In genomic region chr7:121187222-121187621, GRCh38 we compare ENCODE assay signal across 11 cellular contexts.
DNase-seq lines count a peak whose midpoint lies in the region; ATAC-seq and TF ChIP-seq lines count a peak whose summit lies in the region.
"Had no signal": no experiment of that assay in that cellular context is flagged by ENCODE, and none has a peak within 500 bp of the region (broad histone marks: within the 10 kb centered on the region; RNA-seq: fewer than 3 reads in every experiment).

No MANE protein-coding gene starts in this region.

- H3K36me3 ChIP-seq in KMS-11 (ENCODE audit: insufficient read depth) = no peaks in the 10 kb centered on the region

- no peaks in the 10 kb centered on the region for H3K36me3 Mint-ChIP-seq in H9 (ENCODE audit: insufficient read depth in 1 of 3, low read depth in 3 of 3)
- no peaks in the 10 kb centered on the region for H3K36me3 Mint-ChIP-seq in activated naive CD8-positive, alpha-beta T cell treated with anti-CD3 and anti-CD28 coated beads, Interleukin-2, amount 50 U/mL, for 24 hours (ENCODE audit: low read depth)

- ATAC-seq in GM18505 (IDR thresholded peaks at IDR 0.05; ENCODE audit: unreplicated experiment) (peak; percentile 86), GM21367 (IDR thresholded peaks at IDR 0.05; ENCODE audit: unreplicated experiment) (peak; percentile 94), HG02973 (IDR thresholded peaks at IDR 0.05; ENCODE audit: unreplicated experiment) (peak; percentile 95)
- no peak for ATAC-seq in activated naive CD8-positive, alpha-beta T cell treated with anti-CD3 and anti-CD28 coated beads, Interleukin-2, amount 50 U/mL, for 24 hours

- no peaks in the 10 kb centered on the region for H4K20me1 ChIP-seq in KMS-11 (ENCODE audit: insufficient read depth)
- no peaks in the 10 kb centered on the region for H4K20me1 ChIP-seq in H9 (ENCODE audit: control insufficient read depth, insufficient read depth, insufficient read length)

- no peak overlapping the region for H3K18ac ChIP-seq in H9 (ENCODE audit: insufficient read length, low read depth, low read length)

- peak overlapping the region; percentile 35 for H3K27ac ChIP-seq in KMS-11
- no peak overlapping the region for H3K27ac ChIP-seq in H9 (ENCODE audit: insufficient read length, low read depth, low read length)
- H3K27ac ChIP-seq: HL-60 had no signal

- H3K27ac Mint-ChIP-seq in H9 = no peak overlapping the region
- H3K27ac Mint-ChIP-seq in activated naive CD8-positive, alpha-beta T cell treated with anti-CD3 and anti-CD28 coated beads, Interleukin-2, amount 50 U/mL, for 24 hours = no peak overlapping the region

- H3K14ac ChIP-seq in H9 (ENCODE audit: insufficient read depth, low read length) = no peak overlapping the region

- H2BK20ac ChIP-seq in H9 (ENCODE audit: low read depth, low read length, poor library complexity, severe bottlenecking) = no peak overlapping the region

- H4K8ac ChIP-seq in H9 (replicated peaks; ENCODE audit: insufficient read length, low read depth, low read length) = no peak overlapping the region

- H4K91ac ChIP-seq in H9 (ENCODE audit: insufficient read length, low read depth, low read length) = no peak overlapping the region

- no peak overlapping the region for H3K56ac ChIP-seq in H9 (ENCODE audit: insufficient read length, low read depth, low read length)

- H2BK120ac ChIP-seq in H9 (ENCODE audit: low read depth, low read length, poor library complexity, severe bottlenecking) = no peak overlapping the region

- no peak overlapping the region for H3K4ac ChIP-seq in H9 (ENCODE audit: low read depth, low read length)

- H3T11ph ChIP-seq in H9 (ENCODE audit: low read length) = no peak overlapping the region

- no peak for TF ChIP-seq CTCF in KMS-11 (conservative IDR thresholded peaks at IDR 0.05; ENCODE audit: low read depth, low read length)
- no peak for TF ChIP-seq CTCF in H9 (conservative IDR thresholded peaks at IDR 0.05)

- H3K9ac ChIP-seq in KMS-11 (no peak overlapping the region; the same call in 1 of the 2 replicates), H9 (ENCODE audit: extremely low read depth, insufficient read length, low read length) (no peak overlapping the region)

- no peak overlapping the region for H3K23ac ChIP-seq in H9 (ENCODE audit: insufficient read length, low read depth, low read length)

- H3K9me3 Mint-ChIP-seq in H9 = no peaks in the 10 kb centered on the region
- peaks cover 4% of the 10 kb centered on the region for H3K9me3 Mint-ChIP-seq in activated naive CD8-positive, alpha-beta T cell treated with anti-CD3 and anti-CD28 coated beads, Interleukin-2, amount 50 U/mL, for 24 hours

- DNase-seq in UCSD-AML1 (lab: John Stamatoyannopoulos, UW; ENCODE audit: unreplicated experiment) = no peak
- DNase-seq in H9 = no peak
- DNase-seq in NCI-H748 (lab: John Stamatoyannopoulos, UW; ENCODE audit: unreplicated experiment) = no peak
- DNase-seq in activated naive CD8-positive, alpha-beta T cell treated with anti-CD3 and anti-CD28 coated beads, Interleukin-2, amount 50 U/mL, for 24 hours = no peak
- DNase-seq: central memory CD4-positive, alpha-beta T cell; NCI-H146 had no signal

- no peaks in the 10 kb centered on the region for H3K9me3 ChIP-seq in H9 (ENCODE audit: control insufficient read depth, low read depth, low read length)

- no peak overlapping the region for H2BK12ac ChIP-seq in H9 (ENCODE audit: insufficient read length, low read depth, low read length)

- no peaks in the 10 kb centered on the region for H3K79me1 ChIP-seq in H9 (ENCODE audit: insufficient read depth, low read depth, low read length, poor library complexity, severe bottlenecking)

- H2AK5ac ChIP-seq in H9 (ENCODE audit: insufficient read length, low read length) = no peak overlapping the region

- H2BK15ac ChIP-seq in H9 (ENCODE audit: low read depth, low read length) = no peak overlapping the region

- H3K4me3 Mint-ChIP-seq in H9 = no peak overlapping the region
- H3K4me3 Mint-ChIP-seq in activated naive CD8-positive, alpha-beta T cell treated with anti-CD3 and anti-CD28 coated beads, Interleukin-2, amount 50 U/mL, for 24 hours = no peak overlapping the region

- no peak overlapping the region for H3K4me3 ChIP-seq in KMS-11 (IDR thresholded peaks at IDR 0.05; ENCODE audit: insufficient read depth, low read depth, low read length)

- H3K79me2 ChIP-seq in KMS-11 (ENCODE audit: insufficient read depth, low read depth) = no peaks in the 10 kb centered on the region
- H3K79me2 ChIP-seq in H9 (ENCODE audit: insufficient read depth, low read length) = no peaks in the 10 kb centered on the region

- no peaks in the 10 kb centered on the region for H3K23me2 ChIP-seq in H9 (ENCODE audit: insufficient read length, low read depth, low read length, poor library complexity, severe bottlenecking)

- no peaks in the 10 kb centered on the region for H3K4me1 Mint-ChIP-seq in H9
- peaks cover 2% of the 10 kb centered on the region for H3K4me1 Mint-ChIP-seq in activated naive CD8-positive, alpha-beta T cell treated with anti-CD3 and anti-CD28 coated beads, Interleukin-2, amount 50 U/mL, for 24 hours

- no CpG with 5 or more reads among the region's 3 CpGs for WGBS in H9 (ENCODE audit: extremely low coverage, insufficient read length, low lambda C conversion rate)

- no peak overlapping the region for H4K5ac ChIP-seq in H9 (ENCODE audit: insufficient read length, low read depth, low read length)

- peak overlapping the region; percentile 6 for H2AFZ ChIP-seq in KMS-11 (ENCODE audit: low read depth)
- no peak overlapping the region for H2AFZ ChIP-seq in H9 (ENCODE audit: low read length)

- H3K4me2 ChIP-seq in KMS-11 (peak overlapping the region; percentile 77), H9 (ENCODE audit: insufficient read depth, insufficient read length, low read length) (no peak overlapping the region)

- no peaks in the 10 kb centered on the region for H3K27me3 Mint-ChIP-seq in H9 (ENCODE audit: low read depth)
- H3K27me3 Mint-ChIP-seq in activated naive CD8-positive, alpha-beta T cell treated with anti-CD3 and anti-CD28 coated beads, Interleukin-2, amount 50 U/mL, for 24 hours = peaks cover 2% of the 10 kb centered on the region

- no peak overlapping the region for H2BK5ac ChIP-seq in H9 (ENCODE audit: insufficient read length, low read length)

- TF ChIP-seq POLR2A in GM18505 (IDR thresholded peaks at IDR 0.05; ENCODE audit: borderline replicate concordance, extremely low read depth, insufficient read depth, insufficient read length) = no peak

- H3K27me3 ChIP-seq in KMS-11 (ENCODE audit: insufficient read depth, low read depth) = no peaks in the 10 kb centered on the region
- no peaks in the 10 kb centered on the region for H3K27me3 ChIP-seq in H9 (ENCODE audit: insufficient read depth, low read length)

- peaks cover 25% of the 10 kb centered on the region for H3K4me1 ChIP-seq in KMS-11 (ENCODE audit: low read depth, poor library complexity, severe bottlenecking)
- H3K4me1 ChIP-seq in H9 (ENCODE audit: insufficient read depth, low read length) = no peaks in the 10 kb centered on the region
